In the genomic region with DNA sequence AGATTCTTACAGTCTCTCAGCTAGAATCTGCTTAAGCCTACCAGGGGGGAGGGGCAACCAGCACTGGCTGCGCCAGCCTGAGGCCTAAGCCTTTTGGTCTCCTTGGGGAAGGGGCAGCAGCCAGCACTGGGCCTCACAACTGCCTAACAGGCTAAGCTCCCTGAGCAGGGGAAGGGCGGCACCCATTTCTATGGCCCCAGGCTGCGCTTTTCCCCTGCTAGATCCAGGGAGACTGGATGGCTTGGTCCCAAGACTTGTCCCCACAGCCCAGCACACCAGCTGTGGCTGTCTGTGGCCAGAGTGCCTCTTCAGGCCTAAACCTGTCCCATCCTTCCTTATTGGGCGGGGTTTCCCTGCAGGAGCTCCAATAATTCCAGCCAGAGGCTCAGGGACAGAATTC, we compare ENCODE assay signal across 24 cellular contexts.
DNase-seq lines count a peak whose midpoint lies in the region; ATAC-seq, FAIRE-seq and TF ChIP-seq lines count a peak whose summit lies in the region.
"Had no signal": no experiment of that assay in that cellular context is flagged by ENCODE, and none has a peak within 500 bp of the region (broad histone marks: within the 10 kb centered on the region; RNA-seq: fewer than 3 reads in every experiment).

No MANE protein-coding gene starts in this region.

- H2AFZ ChIP-seq in MM.1S (ENCODE audit: low read length): 0 out of 2 replicates have a peak overlapping the region, but pooled peaks have one; percentile 12

- FAIRE-seq in H54 (lab: Jason Lieb, UNC): no peak
- FAIRE-seq: A549, D721Med, G401.6, GM12891, GM19239 had no signal

- TF ChIP-seq POLR2A in spleen (IDR thresholded peaks at IDR 0.05) (no peak), H54 (IDR thresholded peaks at IDR 0.05; ENCODE audit: low read depth, low read length) (no peak)

- H3K36me3 ChIP-seq in MM.1S (replicated peaks; ENCODE audit: insufficient read depth, low read length): no peaks in the 10 kb centered on the region
- H3K36me3 ChIP-seq in SJCRH30: no peaks in the 10 kb centered on the region
- no peaks in the 10 kb centered on the region for H3K36me3 ChIP-seq in spleen
- H3K36me3 ChIP-seq: BLaER1 treated with 17β-estradiol and CSF1 and Interleukin-3, amounts not matched to agents 10 nM and 100 nM had no signal

- POLR2A ChIA-PET in RWPE1 (lab: Yijun Ruan, JAX; ENCODE audit: low non-redundant PET): no interaction called here

- intact Hi-C loops in spleen (cut with DNase I; ENCODE audit: low total_unique reads): no loop called here

- H3K9me2 ChIP-seq in MM.1S (replicated peaks; ENCODE audit: insufficient read depth, low read length): no peaks in the 10 kb centered on the region

- TF ChIP-seq CTCF in MM.1S (IDR thresholded peaks at IDR 0.05; ENCODE audit: low read length): no peak
- TF ChIP-seq CTCF in spleen (IDR thresholded peaks at IDR 0.05 in 8 of 11, conservative IDR thresholded peaks at IDR 0.05 in 3 of 11): no peak
- no peak for TF ChIP-seq CTCF in RWPE1 (conservative IDR thresholded peaks at IDR 0.05; ENCODE audit: low read depth)

- H3K9me3 ChIP-seq in MM.1S (replicated peaks; ENCODE audit: insufficient read depth, low read length) (no peaks in the 10 kb centered on the region), SJCRH30 (replicated peaks) (no peaks in the 10 kb centered on the region), spleen (peaks cover 0 to 37% (median 3%) of the 10 kb centered on the region in 8 donors)
- H3K9me3 ChIP-seq: Caco-2 had no signal

- H3K79me2 ChIP-seq in MM.1S (ENCODE audit: low read length): no peaks in the 10 kb centered on the region

- H3K4me3 Mint-ChIP-seq in stimulated activated effector memory CD8-positive, alpha-beta T cell treated with anti-CD3 and anti-CD28 coated beads, Interleukin-12 subunit alpha, Interleukin-12 subunit beta, amount 100 ng/mL, for 72 hours: no peak overlapping the region
- H3K4me3 Mint-ChIP-seq: B cell; CD4-positive, alpha-beta T cell; CD8-positive, alpha-beta T cell had no signal

- H3K4me3 ChIP-seq in MM.1S (ENCODE audit: low read length) (no peak overlapping the region), SJCRH30 (no peak overlapping the region), spleen (no peak overlapping the region)
- H3K4me3 ChIP-seq: A549; BLaER1 treated with 17β-estradiol and CSF1 and Interleukin-3, amounts not matched to agents 10 nM and 100 nM had no signal

- no peak overlapping the region for H3K27ac Mint-ChIP-seq in stimulated activated effector memory CD8-positive, alpha-beta T cell treated with anti-CD3 and anti-CD28 coated beads, Interleukin-12 subunit alpha, Interleukin-12 subunit beta, amount 100 ng/mL, for 72 hours
- H3K27ac Mint-ChIP-seq: B cell; CD4-positive, alpha-beta T cell; CD8-positive, alpha-beta T cell had no signal

- WGBS in spleen, 5 donors: 73 to 88% (median 83%) methylated on average over 4 of the region's 4 CpGs

- no peaks in the 10 kb centered on the region for H3K4me1 Mint-ChIP-seq in stimulated activated effector memory CD8-positive, alpha-beta T cell treated with anti-CD3 and anti-CD28 coated beads, Interleukin-12 subunit alpha, Interleukin-12 subunit beta, amount 100 ng/mL, for 72 hours
- H3K4me1 Mint-ChIP-seq: B cell had no signal

- H3K4me1 ChIP-seq in MM.1S (ENCODE audit: low read length) (peaks cover 26% of the 10 kb centered on the region), SJCRH30 (no peaks in the 10 kb centered on the region), spleen (no peaks in the 10 kb centered on the region)
- H3K4me1 ChIP-seq: A549; BLaER1 treated with 17β-estradiol and CSF1 and Interleukin-3, amounts not matched to agents 10 nM and 100 nM; Caco-2 had no signal

- H3K27ac ChIP-seq in MM.1S (ENCODE audit: low read length): no peak overlapping the region
- no peak overlapping the region for H3K27ac ChIP-seq in SJCRH30
- no peak overlapping the region for H3K27ac ChIP-seq in spleen
- no peak overlapping the region for H3K27ac ChIP-seq in RWPE1
- H3K27ac ChIP-seq: 22Rv1; A549; BLaER1 treated with 17β-estradiol and CSF1 and Interleukin-3, amounts not matched to agents 10 nM and 100 nM; C4-2B had no signal

- H3F3A ChIP-seq in MM.1S (ENCODE audit: insufficient read depth, low read length): 0 out of 2 replicates have a peak, but pooled peaks cover 12% of the 10 kb centered on the region

- CTCF ChIA-PET in RWPE1 (lab: Yijun Ruan, JAX): no interaction called here

- DNase-seq in NCI-H82 (lab: John Stamatoyannopoulos, UW) (peak; percentile 12), NCI-H82 treated with DMSO at 0.1 percent for 48 hours (lab: John Stamatoyannopoulos, UW; ENCODE audit: unreplicated experiment) (no peak), MM.1S (no peak), SJCRH30 (peak; percentile 38 to 51), spleen (peak; percentile 46), H54 (ENCODE audit: insufficient read length, low spot score) (no peak), RWPE1 (ENCODE audit: low spot score) (no peak)
- no peak for DNase-seq in stimulated activated effector memory CD8-positive, alpha-beta T cell treated with anti-CD3 and anti-CD28 coated beads, Interleukin-12 subunit alpha, Interleukin-12 subunit beta, amount 100 ng/mL, for 72 hours (ENCODE audit: low spot score in 2 of 2)
- DNase-seq: AML-193; Caco-2; Calu3; CD4-positive, alpha-beta T cell; CD8-positive, alpha-beta T cell; DMS79 treated with DMSO at 0.1 percent for 48 hours; GF-D8 had no signal

- H3K4me2 ChIP-seq in MM.1S (ENCODE audit: low read depth, low read length): peak overlapping the region; percentile 18; the same call in 1 of the 2 replicates
- H3K4me2 ChIP-seq: A549; BLaER1 treated with 17β-estradiol and CSF1 and Interleukin-3, amounts not matched to agents 10 nM and 100 nM had no signal

- no peaks in the 10 kb centered on the region for H4K20me1 ChIP-seq in MM.1S (ENCODE audit: insufficient read depth, low read length)
- H4K20me1 ChIP-seq: BLaER1 treated with 17β-estradiol and CSF1 and Interleukin-3, amounts not matched to agents 10 nM and 100 nM had no signal

- H3K27me3 ChIP-seq in MM.1S (replicated peaks; ENCODE audit: insufficient read depth, low read length) (no peaks in the 10 kb centered on the region), SJCRH30 (no peaks in the 10 kb centered on the region), spleen (replicated peaks in 1 of 7) (no peaks in the 10 kb centered on the region)
- H3K27me3 ChIP-seq: BLaER1 treated with 17β-estradiol and CSF1 and Interleukin-3, amounts not matched to agents 10 nM and 100 nM had no signal

- no peak overlapping the region for H3K9ac ChIP-seq in MM.1S (ENCODE audit: low read length)
- H3K9ac ChIP-seq: BLaER1 treated with 17β-estradiol and CSF1 and Interleukin-3, amounts not matched to agents 10 nM and 100 nM had no signal

- peaks cover 9% of the 10 kb centered on the region for H3K9me3 Mint-ChIP-seq in stimulated activated effector memory CD8-positive, alpha-beta T cell treated with anti-CD3 and anti-CD28 coated beads, Interleukin-12 subunit alpha, Interleukin-12 subunit beta, amount 100 ng/mL, for 72 hours

- no peaks in the 10 kb centered on the region for H3K36me3 Mint-ChIP-seq in stimulated activated effector memory CD8-positive, alpha-beta T cell treated with anti-CD3 and anti-CD28 coated beads, Interleukin-12 subunit alpha, Interleukin-12 subunit beta, amount 100 ng/mL, for 72 hours
- H3K36me3 Mint-ChIP-seq: CD8-positive, alpha-beta T cell had no signal

- no peak for ATAC-seq in stimulated activated effector memory CD8-positive, alpha-beta T cell treated with anti-CD3 and anti-CD28 coated beads, Interleukin-12 subunit alpha, Interleukin-12 subunit beta, amount 100 ng/mL, for 72 hours
- ATAC-seq: A549; CD8-positive, alpha-beta T cell had no signal

Comparison
In these comparisons a context has a peak if more than half of its experiments do, and no peak if none do; other contexts are left out.
1. DNase-seq: peak in NCI-H82 (single experiment), SJCRH30 (2 of 2) and spleen (single experiment); none in NCI-H82 treated with DMSO at 0.1 percent for 48 hours (single experiment), MM.1S (single experiment), stimulated activated effector memory CD8-positive, alpha-beta T cell treated with anti-CD3 and anti-CD28 coated beads, Interleukin-12 subunit alpha, Interleukin-12 subunit beta, amount 100 ng/mL, for 72 hours (0 of 2), H54 (single experiment) and RWPE1 (single experiment).